In the genomic region with DNA sequence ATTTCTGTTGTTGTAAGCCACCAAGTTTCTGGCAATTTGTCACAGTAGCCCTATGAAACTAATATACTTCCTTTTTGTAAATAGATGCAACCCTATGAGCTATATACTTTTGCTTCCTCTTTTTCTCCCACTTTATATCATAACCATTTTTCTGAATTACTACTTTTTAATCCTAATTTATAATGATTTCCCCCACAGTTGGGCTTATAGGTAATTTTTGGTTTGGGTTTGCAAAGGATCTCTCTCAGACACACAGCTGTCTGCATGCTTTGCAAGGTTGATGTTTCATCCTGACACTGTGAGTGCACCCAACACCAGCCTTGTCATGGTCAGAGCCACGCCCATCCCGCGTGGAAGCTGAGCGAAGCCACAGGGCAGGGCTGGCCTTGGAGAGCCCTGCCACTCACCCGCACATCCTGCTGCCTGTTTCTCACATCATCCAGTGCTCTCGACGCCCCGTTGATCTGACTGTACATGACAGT, we compare ENCODE assay signal across 8 cellular contexts. TPM values are rescaled to one million over a fixed set of nuclear protein-coding genes. Genes with fewer than 3 reads are reported as not detected.
DNase-seq lines count a peak whose midpoint lies in the region; ATAC-seq and TF ChIP-seq lines count a peak whose summit lies in the region.

No MANE protein-coding gene starts in this region.

- peak overlapping the region; percentile 68 to 93 (median 86) for H3K4me3 Mint-ChIP-seq in IgD-negative memory B cell

- H3K36me3 Mint-ChIP-seq in IgD-negative memory B cell = peaks cover 6% of the 10 kb centered on the region

- DNase-seq in activated gamma-delta T cell (lab: John Stamatoyannopoulos, UW) (peak; percentile 21), posterior vena cava (ENCODE audit: low spot score) (peak; percentile 91), iPS-NIHi7 (ENCODE audit: extremely low spot score) (no peak), coronary artery (ENCODE audit: low spot score) (no peak), DMS79 treated with DMSO at 0.1 percent for 48 hours (lab: John Stamatoyannopoulos, UW) (no peak)

- ATAC-seq in GM18499 (IDR thresholded peaks at IDR 0.05; ENCODE audit: insufficient read depth, unreplicated experiment) (peak; percentile 60), GM21529 (IDR thresholded peaks at IDR 0.05; ENCODE audit: unreplicated experiment) (peak; percentile 81)

- H3K4me1 Mint-ChIP-seq in IgD-negative memory B cell = peaks cover 43 to 61% (median 56%) of the 10 kb centered on the region in 3 donors

- peak overlapping the region; percentile 88 to 93 (median 93) for H3K27ac Mint-ChIP-seq in IgD-negative memory B cell

- TF ChIP-seq CTCF in coronary artery (IDR thresholded peaks at IDR 0.05) = no peak

- H3K27me3 Mint-ChIP-seq in IgD-negative memory B cell = peaks cover 2% of the 10 kb centered on the region

- H3K27ac ChIP-seq in coronary artery = peak overlapping the region in 1 of 2 donors; percentile 59

- no peak overlapping the region for H3K4me3 ChIP-seq in coronary artery

- no peaks in the 10 kb centered on the region for H3K9me3 Mint-ChIP-seq in IgD-negative memory B cell

- intact Hi-C loops in posterior vena cava (cut with DNase I) = no loop called here

RNA-seq across cellular contexts. Expression of gene TRIM25, which starts 5.7 kb away (rescaled TPM):
- polyA plus RNA-seq in IgD-negative memory B cell = 14.0 TPM
- total RNA-seq in posterior vena cava = 10 to 100 TPM; 43.2 to 54.0 TPM

RNA-seq across cellular contexts. Expression of gene COIL, which starts 52.7 kb away (rescaled TPM):
- polyA plus RNA-seq in IgD-negative memory B cell = 18.5 TPM
- 1 to 10 TPM; 9.4 to 9.5 TPM for total RNA-seq in posterior vena cava

Comparison
In these comparisons a context has a peak if more than half of its experiments do, and no peak if none do; other contexts are left out.
1. DNase-seq: peak in activated gamma-delta T cell (single experiment) and posterior vena cava (single experiment); none in iPS-NIHi7 (single experiment), coronary artery (single experiment) and DMS79 treated with DMSO at 0.1 percent for 48 hours (single experiment).